39 cellular contexts compared by ENCODE assay signal in genomic region chr19:22257916-22258315, GRCh38. TPM values are rescaled to one million over a fixed set of nuclear protein-coding genes. Genes with fewer than 3 reads are reported as not detected.
"Had no signal": no experiment of that assay in that cellular context is flagged by ENCODE, and none has a peak within 500 bp of the region (broad histone marks: within the 10 kb centered on the region; RNA-seq: fewer than 3 reads in every experiment).

No MANE protein-coding gene starts in this region.

- DNase-seq: Karpas-422, Kasumi-1, KBM-7, KG1, MG63, MM.1S, MV-4-11, NCI-H1048, NCI-H1092, NCI-H1092 treated with DMSO at 0.1 percent for 48 hours, NCI-H1105, NCI-H1105 treated with DMSO at 0.1 percent for 48 hours, NCI-H1417, NCI-H1417 treated with DMSO at 0.1 percent for 48 hours, NCI-H1436, NCI-H1436 treated with DMSO at 0.1 percent for 48 hours, NCI-H146, NCI-H1694, NCI-H1694 treated with DMSO at 0.1 percent for 48 hours, NCI-H187, NCI-H187 treated with DMSO at 0.1 percent for 48 hours, NCI-H1930, NCI-H2029, NCI-H2029 treated with DMSO at 0.1 percent for 48 hours, NCI-H2081, NCI-H2081 treated with DMSO at 0.1 percent for 48 hours, NCI-H2107, NCI-H2171, NCI-H2171 treated with DMSO at 0.1 percent for 48 hours, NCI-H2227 treated with DMSO at 0.1 percent for 48 hours, NCI-H226, NCI-H345, NCI-H446, NCI-H446 treated with DMSO at 0.1 percent for 48 hours had no signal

- H3K9ac ChIP-seq: KMS-11 had no signal

- H3K27me3 ChIP-seq: MG63 had no signal

- H3K4me3 ChIP-seq: MG63 had no signal

- H3K9me3 ChIP-seq: MG63 had no signal

- H3K36me3 ChIP-seq: MG63 had no signal

- H3K27ac ChIP-seq: KMS-11 had no signal

- H3K4me2 ChIP-seq: KMS-11 had no signal

RNA-seq across cellular contexts. Expression of gene ZNF729, which starts 28.3 kb away (rescaled TPM):
- total RNA-seq: LHCN-M2, M059J, MCF 10A, NCI-H460 had no signal
